In genomic region chr17:59165933-59166342, GRCh38 we compare ENCODE assay signal across 8 cellular contexts. TPM values are rescaled to one million over a fixed set of nuclear protein-coding genes. Genes with fewer than 3 reads are reported as not detected.
DNase-seq lines count a peak whose midpoint lies in the region; ATAC-seq lines count a peak whose summit lies in the region.

No MANE protein-coding gene starts in this region.

- ATAC-seq in HG03558 (IDR thresholded peaks at IDR 0.05; ENCODE audit: extremely low read depth, unreplicated experiment) (peak; percentile 56), GM21447 (IDR thresholded peaks at IDR 0.05; ENCODE audit: unreplicated experiment) (no peak)

- DNase-seq in NCI-H2081 (lab: John Stamatoyannopoulos, UW) (peak; percentile 14 to 46), NCI-H2081 treated with DMSO at 0.1 percent for 48 hours (lab: John Stamatoyannopoulos, UW) (no peak), RPMI7951 (ENCODE audit: low read depth) (peak; percentile 39), iPS DF 4.7 (ENCODE audit: extremely low read depth, low spot score) (peak; percentile 28)
- peak in 2 of 3 experiments; percentile 9 to 16 for DNase-seq in stimulated activated CD4-positive, alpha-beta T cell treated with anti-CD3 and anti-CD28 coated beads, TNF-alpha, amount 100 ng/mL, for 24 hours (ENCODE audit: low read depth in 3 of 3)

- H3K27ac ChIP-seq in angular gyrus (ENCODE audit: low read depth, low read length), result peak overlapping the region; percentile 40

RNA-seq across cellular contexts. Expression of gene PRR11, which starts 10.4 kb away (rescaled TPM):
- 31.3 and 32.7 TPM in 2 replicates for total RNA-seq in RPMI7951 (2014; rRNA removed; shearing (Covaris generic))

RNA-seq across cellular contexts. Expression of gene SKA2, which starts 11.0 kb away (rescaled TPM):
- 120 and 147 TPM in 2 replicates for total RNA-seq in RPMI7951 (2014; rRNA removed; shearing (Covaris generic))

RNA-seq across cellular contexts. Expression of gene SMG8, which starts 43.9 kb away (rescaled TPM):
- total RNA-seq in RPMI7951 (2014; rRNA removed; shearing (Covaris generic)), result 14.0 and 18.0 TPM in 2 replicates

RNA-seq across cellular contexts. Expression of gene GDPD1, which starts 54.4 kb away (rescaled TPM):
- 0.72 and 1.2 TPM in 2 replicates for total RNA-seq in RPMI7951 (2014; rRNA removed; shearing (Covaris generic))

RNA-seq across cellular contexts. Expression of gene TRIM37, which starts 59.3 kb away (rescaled TPM):
- total RNA-seq in RPMI7951 (2014; rRNA removed; shearing (Covaris generic)), result 20.8 and 22.9 TPM in 2 replicates
